Comparison of ENCODE assay signal across 14 cellular contexts in the genomic region with DNA sequence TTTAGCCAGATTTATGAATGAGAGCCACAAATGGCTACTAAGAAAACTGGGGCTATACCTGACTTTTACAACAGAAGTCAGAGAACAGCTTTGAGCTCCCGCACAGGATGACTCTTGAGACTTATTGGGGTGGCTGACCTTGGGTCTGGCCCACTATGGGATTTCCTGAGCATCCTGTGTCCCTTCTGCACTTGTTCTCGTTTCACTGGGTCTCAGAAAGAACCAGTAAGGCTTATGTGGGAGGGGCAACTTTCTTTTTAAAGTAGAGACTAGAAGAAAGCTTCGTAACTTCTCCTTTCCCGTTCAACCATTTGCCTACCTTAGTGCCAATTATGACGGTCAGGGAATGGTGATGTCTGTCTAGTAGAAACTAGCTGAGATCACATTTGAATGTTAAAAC. TPM values are rescaled to one million over a fixed set of nuclear protein-coding genes. Genes with fewer than 3 reads are reported as not detected.
DNase-seq lines count a peak whose midpoint lies in the region; ATAC-seq, FAIRE-seq and TF ChIP-seq lines count a peak whose summit lies in the region.
"Had no signal": no experiment of that assay in that cellular context is flagged by ENCODE, and none has a peak within 500 bp of the region (broad histone marks: within the 10 kb centered on the region; RNA-seq: fewer than 3 reads in every experiment).

No MANE protein-coding gene starts in this region.

- H2AFZ ChIP-seq in ACC112 (ENCODE audit: low read length, unreplicated experiment) (peak overlapping the region; percentile 78), astrocyte (ENCODE audit: low read depth, low read length) (no peak overlapping the region)

- peak overlapping the region; percentile 53 for H3K4me2 ChIP-seq in astrocyte (ENCODE audit: low read length)

- H3K4me3 ChIP-seq in ACC112 (ENCODE audit: low read depth, low read length) (no peak overlapping the region), astrocyte (ENCODE audit: insufficient read depth, low read depth, low read length) (no peak overlapping the region), muscle layer of duodenum (ENCODE audit: low read depth in 1 of 2, low read length in 2 of 2) (no peak overlapping the region)

- DNase-seq in astrocyte (ENCODE audit: low read depth), result no peak
- DNase-seq in DMS53 (lab: John Stamatoyannopoulos, UW), result no peak
- DNase-seq in COLO829 (ENCODE audit: low spot score), result no peak
- no peak for DNase-seq in activated gamma-delta T cell (lab: John Stamatoyannopoulos, UW)
- DNase-seq in NCI-H82 (lab: John Stamatoyannopoulos, UW), result no peak
- DNase-seq: activated CD4-positive, CD25-positive, alpha-beta regulatory T cell treated with anti-CD3 and anti-CD28 coated beads, Interleukin-2, amount 50 U/mL, for 72 hours had no signal

- H3K36me3 ChIP-seq in ACC112 (ENCODE audit: insufficient read depth, low read length), result no peaks in the 10 kb centered on the region
- no peaks in the 10 kb centered on the region for H3K36me3 ChIP-seq in astrocyte (ENCODE audit: insufficient read depth, low read length)
- H3K36me3 ChIP-seq in muscle layer of duodenum (ENCODE audit: control insufficient read depth in 1 of 2, insufficient read depth in 2 of 2, low read length in 2 of 2), result peaks cover 0 to 20% of the 10 kb centered on the region in 2 donors

- H3K79me2 ChIP-seq in ACC112 (ENCODE audit: control insufficient read depth, insufficient read depth, low read length, unreplicated experiment), result no peaks in the 10 kb centered on the region
- H3K79me2 ChIP-seq in astrocyte (ENCODE audit: insufficient read depth, low read length), result no peaks in the 10 kb centered on the region

- no peaks in the 10 kb centered on the region for H3K27me3 Mint-ChIP-seq in astrocyte (ENCODE audit: low read depth, unreplicated experiment)
- H3K27me3 Mint-ChIP-seq: type B pancreatic cell had no signal

- H3K9me3 ChIP-seq in astrocyte (ENCODE audit: insufficient read depth, low read depth, low read length), result no peaks in the 10 kb centered on the region
- H3K9me3 ChIP-seq in muscle layer of duodenum (ENCODE audit: control insufficient read depth in 1 of 2, low read length in 2 of 2), result no peaks in the 10 kb centered on the region

- H3K4me1 ChIP-seq in ACC112 (ENCODE audit: control insufficient read depth, insufficient read depth, low read length, unreplicated experiment) (peaks cover 43% of the 10 kb centered on the region), astrocyte (ENCODE audit: insufficient read depth, low read length) (peaks cover 53% of the 10 kb centered on the region), muscle layer of duodenum (ENCODE audit: control insufficient read depth in 1 of 2, insufficient read depth in 2 of 2, low read length in 2 of 2) (peaks cover 18 to 28% of the 10 kb centered on the region in 2 donors)

- no peaks in the 10 kb centered on the region for H3K9me3 Mint-ChIP-seq in astrocyte (ENCODE audit: unreplicated experiment)
- H3K9me3 Mint-ChIP-seq: type B pancreatic cell had no signal

- H3K27ac Mint-ChIP-seq in astrocyte (ENCODE audit: unreplicated experiment), result peak overlapping the region; percentile 56
- H3K27ac Mint-ChIP-seq: activated T-helper 2 cell treated with anti-CD3 and anti-CD28 coated beads, Interferon-gamma antibody, Interleukin-2, Interleukin-4, amounts not matched to agents 10 μg/mL and 5 μg/mL and 100 μg/mL, durations not matched to agents 14 hours and 24 hours and 36 hours had no signal

- no peak overlapping the region for H3K9ac ChIP-seq in astrocyte (ENCODE audit: low read length)

- H3K4me3 Mint-ChIP-seq in astrocyte (ENCODE audit: unreplicated experiment), result no peak overlapping the region

- FAIRE-seq in astrocyte (lab: Jason Lieb, UNC), result no peak

- H4K20me1 ChIP-seq in astrocyte (ENCODE audit: insufficient read depth, low read length), result no peaks in the 10 kb centered on the region

- H3K27ac ChIP-seq in ACC112 (ENCODE audit: low read depth, low read length) (no peak overlapping the region; the same call in 1 of the 2 replicates), astrocyte (ENCODE audit: low read depth, low read length) (peak overlapping the region; percentile 96), muscle layer of duodenum (ENCODE audit: low read length) (peak overlapping the region; percentile 10)

- peak; percentile 25 for ATAC-seq in HG02759 (IDR thresholded peaks at IDR 0.05; ENCODE audit: unreplicated experiment)

- peaks cover 33% of the 10 kb centered on the region for H3K4me1 Mint-ChIP-seq in astrocyte (ENCODE audit: low read depth, unreplicated experiment)

- no peak for TF ChIP-seq CTCF in astrocyte (IDR thresholded peaks at IDR 0.05; ENCODE audit: insufficient read depth, low read depth, low read length)

- peaks cover 3% of the 10 kb centered on the region for H3K36me3 Mint-ChIP-seq in astrocyte (ENCODE audit: low read depth, unreplicated experiment)
- H3K36me3 Mint-ChIP-seq: type B pancreatic cell had no signal

- no peaks in the 10 kb centered on the region for H3K27me3 ChIP-seq in ACC112 (ENCODE audit: insufficient read depth, low read length)
- H3K27me3 ChIP-seq in astrocyte (ENCODE audit: insufficient read depth, low read length), result no peaks in the 10 kb centered on the region
- no peaks in the 10 kb centered on the region for H3K27me3 ChIP-seq in muscle layer of duodenum (ENCODE audit: low read depth, low read length)

RNA-seq across cellular contexts. Expression of a gene that starts 59.5 kb away (rescaled TPM):
- not detected in 2 replicates for total RNA-seq in astrocyte
- total RNA-seq: activated T-helper 2 cell treated with anti-CD3 and anti-CD28 coated beads, Interferon-gamma antibody, Interleukin-2, Interleukin-4, amounts not matched to agents 10 μg/mL and 5 μg/mL and 100 μg/mL, durations not matched to agents 14 hours and 24 hours and 36 hours; epithelial cell of proximal tubule; NCI-H460; SK-MEL-5 had no signal
